ENCODE assay signal across 9 cellular contexts in the genomic region with DNA sequence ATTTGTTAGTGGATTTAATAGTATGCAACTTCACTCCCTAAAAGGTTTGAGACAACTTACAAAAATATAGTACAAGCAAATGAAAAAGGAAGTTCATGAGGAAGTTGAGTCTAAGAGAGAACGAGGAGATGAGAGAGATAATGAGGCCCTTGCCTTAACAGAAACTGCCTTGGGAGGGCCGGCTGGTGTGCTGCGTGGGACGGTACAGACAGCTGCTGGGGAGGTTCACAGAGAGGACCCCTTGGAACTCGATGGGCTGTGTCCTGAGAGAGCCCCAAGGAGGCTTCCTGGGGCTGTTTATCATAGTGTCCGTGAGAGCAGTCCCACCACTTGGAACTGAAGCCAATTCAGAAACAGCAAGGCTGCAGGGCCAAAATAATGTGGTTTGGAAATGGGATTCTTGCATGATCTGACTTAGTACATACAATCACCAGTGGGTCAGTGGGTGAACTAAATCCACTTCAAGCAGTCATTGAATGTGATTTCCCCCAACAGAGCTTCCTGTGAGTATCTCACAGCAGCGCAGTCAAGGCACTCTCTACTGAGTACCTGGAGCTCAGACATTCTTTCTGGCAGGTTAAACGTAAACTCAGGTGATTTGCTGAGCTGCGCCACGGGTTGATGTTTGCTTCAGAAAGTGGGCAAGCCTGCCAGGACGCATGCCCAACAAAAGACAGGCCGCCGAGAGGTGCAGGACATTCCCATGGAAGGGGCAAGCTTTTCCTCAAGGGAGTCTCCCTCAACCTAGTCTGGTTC.
DNase-seq lines count a peak whose midpoint lies in the region; ATAC-seq and TF ChIP-seq lines count a peak whose summit lies in the region.
"Had no signal": no experiment of that assay in that cellular context is flagged by ENCODE, and none has a peak within 500 bp of the region (broad histone marks: within the 10 kb centered on the region; RNA-seq: fewer than 3 reads in every experiment).

No MANE protein-coding gene starts in this region.

- POLR2A ChIA-PET in activated CD4-positive, alpha-beta T cell treated with anti-CD3 and anti-CD28 coated beads, Interleukin-2, amount 10 ng/mL, durations not matched to agents 7 days and 5 days (lab: Charles Lee): no interaction called here

- no peak for TF ChIP-seq POLR2A in gastrocnemius medialis (IDR thresholded peaks at IDR 0.05)

- H3K36me3 Mint-ChIP-seq in activated CD4-positive, alpha-beta T cell treated with anti-CD3 and anti-CD28 coated beads, Interleukin-2, amount 10 ng/mL, durations not matched to agents 7 days and 5 days (ENCODE audit: low read depth): peaks cover 54% of the 10 kb centered on the region

- H3K27ac Mint-ChIP-seq in activated CD4-positive, alpha-beta T cell treated with anti-CD3 and anti-CD28 coated beads, Interleukin-2, amount 10 ng/mL, durations not matched to agents 7 days and 5 days: peak overlapping the region; percentile 89

- peaks cover 33 to 55% of the 10 kb centered on the region in 2 donors for H3K4me1 ChIP-seq in gastrocnemius medialis

- no peak overlapping the region for H3K4me3 ChIP-seq in gastrocnemius medialis

- peaks cover 0 to 16% of the 10 kb centered on the region in 2 donors for H3K36me3 ChIP-seq in gastrocnemius medialis

- H3K27me3 ChIP-seq in gastrocnemius medialis: no peaks in the 10 kb centered on the region

- H3K27me3 Mint-ChIP-seq in activated CD4-positive, alpha-beta T cell treated with anti-CD3 and anti-CD28 coated beads, Interleukin-2, amount 10 ng/mL, durations not matched to agents 7 days and 5 days: no peaks in the 10 kb centered on the region

- peak; percentile 65 for ATAC-seq in GM19463 (IDR thresholded peaks at IDR 0.05; ENCODE audit: unreplicated experiment)
- peak; percentile 71 for ATAC-seq in HG03432 (IDR thresholded peaks at IDR 0.05; ENCODE audit: unreplicated experiment)
- ATAC-seq in gastrocnemius medialis: no peak

- peaks cover 35% of the 10 kb centered on the region for H3K4me1 Mint-ChIP-seq in activated CD4-positive, alpha-beta T cell treated with anti-CD3 and anti-CD28 coated beads, Interleukin-2, amount 10 ng/mL, durations not matched to agents 7 days and 5 days

- intact Hi-C loops in gastrocnemius medialis (cut with DNase I; ENCODE audit: low total_unique reads): no loop called here

- H3K27ac ChIP-seq in gastrocnemius medialis: peak overlapping the region in 3 of 4 donors; percentile 30 to 91 (median 91)

- CTCF ChIA-PET in activated CD4-positive, alpha-beta T cell treated with anti-CD3 and anti-CD28 coated beads, Interleukin-2, amount 10 ng/mL, durations not matched to agents 7 days and 5 days (lab: Charles Lee): interaction anchor here (0.7 to 2.4 kb wide), 7 partner anchors 16 to 312 kb away, joined by 3 to 9 read pairs (median 6); a partner anchor contains a TSS

- in situ Hi-C loops in gastrocnemius medialis (cut with MboI; ENCODE audit: low sequenced_read_pairs in 4 of 4): loop anchor here in 2 of 4 donors (25.0 kb wide), 1 partner anchor 308 kb away; no protein-coding TSS in a partner anchor

- no peaks in the 10 kb centered on the region for H3K9me3 ChIP-seq in gastrocnemius medialis

- no peak for TF ChIP-seq CTCF in gastrocnemius medialis (IDR thresholded peaks at IDR 0.05 in 4 of 5, conservative IDR thresholded peaks at IDR 0.05 in 1 of 5)

- H3K9me3 Mint-ChIP-seq in activated CD4-positive, alpha-beta T cell treated with anti-CD3 and anti-CD28 coated beads, Interleukin-2, amount 10 ng/mL, durations not matched to agents 7 days and 5 days: no peaks in the 10 kb centered on the region

- peak overlapping the region; percentile 37 for H3K4me3 Mint-ChIP-seq in activated CD4-positive, alpha-beta T cell treated with anti-CD3 and anti-CD28 coated beads, Interleukin-2, amount 10 ng/mL, durations not matched to agents 7 days and 5 days

- peak; percentile 44 for DNase-seq in activated CD4-positive, alpha-beta T cell treated with anti-CD3 and anti-CD28 coated beads, Interleukin-2, amount 10 ng/mL, durations not matched to agents 7 days and 5 days
- DNase-seq in gastrocnemius medialis: no peak
- DNase-seq in NCI-H2081 treated with DMSO at 0.1 percent for 48 hours (lab: John Stamatoyannopoulos, UW): no peak
- no peak for DNase-seq in NCI-H2171 treated with DMSO at 0.1 percent for 48 hours (lab: John Stamatoyannopoulos, UW)
- no peak for DNase-seq in SW480 (ENCODE audit: low spot score)
- no peak for DNase-seq in RPMI8226
- DNase-seq: anterior cingulate cortex had no signal

Comparison
In these comparisons a context has a peak if more than half of its experiments do, and no peak if none do; other contexts are left out.
1. ATAC-seq: peak in GM19463 (single experiment) and HG03432 (single experiment); none in gastrocnemius medialis (0 of 2).